In the genomic region with DNA sequence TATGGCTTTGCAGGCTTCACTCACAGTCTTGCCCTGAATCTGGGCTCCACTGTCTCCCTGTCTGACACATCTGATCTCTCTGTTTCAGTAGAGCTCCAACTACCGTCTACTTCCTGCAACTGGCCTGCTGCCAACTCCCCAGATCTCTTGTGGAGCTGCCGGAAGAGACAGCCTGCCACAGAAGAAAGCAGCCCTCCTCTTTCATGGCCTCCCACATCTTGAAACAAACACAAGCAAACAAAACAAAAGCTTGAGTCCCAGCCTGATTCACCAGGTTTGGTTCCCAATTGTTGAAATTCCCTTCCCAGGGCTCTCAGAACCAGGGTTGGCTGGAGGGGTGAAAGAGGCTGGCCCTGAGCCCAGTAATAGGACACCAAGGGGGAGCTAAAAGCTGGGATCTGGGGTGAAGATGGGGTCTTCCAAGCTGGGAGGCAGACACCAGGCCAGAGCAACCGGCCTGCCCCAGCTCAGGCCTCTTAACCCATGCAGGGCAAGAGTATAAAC, we compare ENCODE assay signal across 8 cellular contexts. TPM values are rescaled to one million over a fixed set of nuclear protein-coding genes. Genes with fewer than 3 reads are reported as not detected.
DNase-seq lines count a peak whose midpoint lies in the region; ATAC-seq, FAIRE-seq and TF ChIP-seq lines count a peak whose summit lies in the region.

No MANE protein-coding gene starts in this region.

- H4K8ac ChIP-seq in IMR-90 (ENCODE audit: low read depth in 2 of 2, low read length in 2 of 2): peak overlapping the region; percentile 16 to 93; a peak in 3 of 4 replicates

- H3K23ac ChIP-seq in IMR-90 (ENCODE audit: low read depth, low read length): 0 out of 2 replicates have a peak overlapping the region, but pooled peaks have one; percentile 26

- H4K20me1 ChIP-seq in IMR-90 (ENCODE audit: insufficient read depth, low read length): no peaks in the 10 kb centered on the region

- no peak for TF ChIP-seq POLR2A in IMR-90 (IDR thresholded peaks at IDR 0.05; ENCODE audit: low read depth, low read length)

- peak overlapping the region; percentile 17; the same call in 2 of the 3 replicates for H2BK15ac ChIP-seq in IMR-90 (ENCODE audit: low read depth, low read length)

- ATAC-seq in IMR-90 (ENCODE audit: low read depth) (peak; percentile 85), GM19463 (IDR thresholded peaks at IDR 0.05; ENCODE audit: unreplicated experiment) (no peak)
- peak; percentile 97 for ATAC-seq in stimulated activated naive CD8-positive, alpha-beta T cell treated with anti-CD3 and anti-CD28 coated beads, Interleukin-15, amount 100 ng/mL, for 72 hours

- H3K4me1 ChIP-seq in IMR-90 (ENCODE audit: control insufficient read depth, insufficient read depth, low read length): peaks cover 15% of the 10 kb centered on the region
- peaks cover 8% of the 10 kb centered on the region in 2 experiments for H3K4me1 ChIP-seq in neutrophil (ENCODE audit: control insufficient read depth in 1 of 2, insufficient read depth in 1 of 2, low read depth in 1 of 2, low read length in 1 of 2)

- no peaks in the 10 kb centered on the region for H3K79me1 ChIP-seq in IMR-90 (ENCODE audit: low read depth in 1 of 2, low read length in 2 of 2)

- peak overlapping the region; percentile 81 for H2BK120ac ChIP-seq in IMR-90 (ENCODE audit: low read depth, low read length)

- no CpG with 5 or more reads among the region's 3 CpGs for WGBS in IMR-90 (ENCODE audit: extremely low coverage in 2 of 2, insufficient read length in 1 of 2), 2 experiments

- H4K91ac ChIP-seq in IMR-90 (ENCODE audit: insufficient read depth, low read depth, low read length): peak overlapping the region; percentile 76

- POLR2A ChIA-PET in IMR-90 (lab: Charles Lee; ENCODE audit: unreplicated experiment): no interaction called here

- H3K36me3 ChIP-seq in IMR-90 (ENCODE audit: control insufficient read depth, insufficient read depth, low read length) (no peaks in the 10 kb centered on the region), neutrophil (no peaks in the 10 kb centered on the region)

- in situ Hi-C loops in IMR-90 (cut with MboI; ENCODE audit: low sequenced_read_pairs): no loop called here

- peaks cover 35% of the 10 kb centered on the region for H3K4me1 Mint-ChIP-seq in activated T-helper 1 cell treated with anti-CD3 and anti-CD28 coated beads, Interleukin-12 subunit alpha, Interleukin-12 subunit beta, Interleukin-2, Interleukin-4 antibody, amounts not matched to agents 30 ng/mL and 10 ng/mL and 1 ng/mL, durations not matched to agents 14 hours and 24 hours and 36 hours (ENCODE audit: low read depth)
- H3K4me1 Mint-ChIP-seq in stimulated activated naive CD8-positive, alpha-beta T cell treated with anti-CD3 and anti-CD28 coated beads, Interleukin-15, amount 100 ng/mL, for 72 hours: peaks cover 46% of the 10 kb centered on the region

- H3K4me3 ChIP-seq in IMR-90 (ENCODE audit: insufficient read depth, low read depth, low read length): no peak overlapping the region
- H3K4me3 ChIP-seq in neutrophil (ENCODE audit: low read depth in 1 of 2, low read length in 1 of 2): no peak overlapping the region

- H3K4ac ChIP-seq in IMR-90 (ENCODE audit: low read depth, low read length): peak overlapping the region; percentile 80

- H3K27me3 Mint-ChIP-seq in activated T-helper 1 cell treated with anti-CD3 and anti-CD28 coated beads, Interleukin-12 subunit alpha, Interleukin-12 subunit beta, Interleukin-2, Interleukin-4 antibody, amounts not matched to agents 30 ng/mL and 10 ng/mL and 1 ng/mL, durations not matched to agents 14 hours and 24 hours and 36 hours (ENCODE audit: insufficient read depth): peaks cover 6% of the 10 kb centered on the region
- H3K27me3 Mint-ChIP-seq in stimulated activated naive CD8-positive, alpha-beta T cell treated with anti-CD3 and anti-CD28 coated beads, Interleukin-15, amount 100 ng/mL, for 72 hours: no peaks in the 10 kb centered on the region

- BruUV-seq in IMR-90 (replicated peaks; lab: Mats Ljungman, UMichigan): no TSS peak

- H3K18ac ChIP-seq in IMR-90 (ENCODE audit: low read depth, low read length): peak overlapping the region; percentile 56

- H3K27ac Mint-ChIP-seq in activated T-helper 1 cell treated with anti-CD3 and anti-CD28 coated beads, Interleukin-12 subunit alpha, Interleukin-12 subunit beta, Interleukin-2, Interleukin-4 antibody, amounts not matched to agents 30 ng/mL and 10 ng/mL and 1 ng/mL, durations not matched to agents 14 hours and 24 hours and 36 hours: peak overlapping the region; percentile 32
- H3K27ac Mint-ChIP-seq in stimulated activated naive CD8-positive, alpha-beta T cell treated with anti-CD3 and anti-CD28 coated beads, Interleukin-15, amount 100 ng/mL, for 72 hours: peak overlapping the region; percentile 90 to 92

- H2BK20ac ChIP-seq in IMR-90 (ENCODE audit: low read depth, low read length): peak overlapping the region; percentile 61

- H3K4me2 ChIP-seq in IMR-90 (ENCODE audit: low read depth, low read length): peak overlapping the region; percentile 20

- no peak for TF ChIP-seq RAD21 in IMR-90 (IDR thresholded peaks at IDR 0.05; ENCODE audit: low read length)

- CTCF ChIA-PET in IMR-90 (lab: Yijun Ruan, JAX): no interaction called here

- peak overlapping the region; percentile 61; the same call in 1 of the 2 replicates for H2AK5ac ChIP-seq in IMR-90 (ENCODE audit: low read depth, low read length)

- intact Hi-C loops in IMR-90 (cut with micrococcal nuclease): no loop called here
- intact Hi-C loops in activated T-helper 1 cell treated with anti-CD3 and anti-CD28 coated beads, Interleukin-12 subunit alpha, Interleukin-12 subunit beta, Interleukin-2, Interleukin-4 antibody, amounts not matched to agents 30 ng/mL and 10 ng/mL and 1 ng/mL, durations not matched to agents 14 hours and 24 hours and 36 hours (cut with micrococcal nuclease): no loop called here

- no peak overlapping the region for H3K4me3 Mint-ChIP-seq in activated T-helper 1 cell treated with anti-CD3 and anti-CD28 coated beads, Interleukin-12 subunit alpha, Interleukin-12 subunit beta, Interleukin-2, Interleukin-4 antibody, amounts not matched to agents 30 ng/mL and 10 ng/mL and 1 ng/mL, durations not matched to agents 14 hours and 24 hours and 36 hours
- peak overlapping the region; percentile 30 to 74 for H3K4me3 Mint-ChIP-seq in stimulated activated naive CD8-positive, alpha-beta T cell treated with anti-CD3 and anti-CD28 coated beads, Interleukin-15, amount 100 ng/mL, for 72 hours

- H3K27me3 ChIP-seq in IMR-90 (ENCODE audit: control insufficient read depth, insufficient read depth, low read length): peaks cover 3% of the 10 kb centered on the region; the same call in 1 of the 2 replicates
- no peaks in the 10 kb centered on the region for H3K27me3 ChIP-seq in neutrophil

- no peak overlapping the region for H2AK9ac ChIP-seq in IMR-90 (replicated peaks; ENCODE audit: low read depth, low read length, poor library complexity)

- peak overlapping the region; percentile 34 for H2BK5ac ChIP-seq in IMR-90 (ENCODE audit: low read depth, low read length, poor library complexity, severe bottlenecking)

- H3K56ac ChIP-seq in IMR-90 (ENCODE audit: extremely low read depth, insufficient read depth, low read length): peak overlapping the region; percentile 22; the same call in 1 of the 2 replicates

- no peaks in the 10 kb centered on the region for H3K9me3 ChIP-seq in IMR-90 (ENCODE audit: control insufficient read depth, insufficient read depth, low read length)
- H3K9me3 ChIP-seq in neutrophil: no peaks in the 10 kb centered on the region

- peak overlapping the region; percentile 80 for H4K5ac ChIP-seq in IMR-90 (ENCODE audit: low read depth, low read length)

- TF ChIP-seq CTCF in IMR-90 (conservative IDR thresholded peaks at IDR 0.05; ENCODE audit: low read depth, low read length) (peak; percentile 21; the same call in 1 of the 2 replicates), neutrophil (IDR thresholded peaks at IDR 0.05) (no peak)

- H3K27ac ChIP-seq in IMR-90 (ENCODE audit: insufficient read depth, low read length) (peak overlapping the region; percentile 20; the same call in 1 of the 2 replicates), neutrophil (peak overlapping the region; percentile 2)

- peak overlapping the region; percentile 86 for H2AFZ ChIP-seq in IMR-90 (replicated peaks; ENCODE audit: low read length, poor library complexity)

- FAIRE-seq in RCC 7860 (lab: Jason Lieb, UNC): no peak

- H3K9ac ChIP-seq in IMR-90 (ENCODE audit: low read depth, low read length): 0 out of 2 replicates have a peak overlapping the region, but pooled peaks have one; percentile 6

- dilution Hi-C loops in IMR-90 (cut with HindIII; ENCODE audit: low sequenced_read_pairs, unreplicated experiment): no loop called here

- peak; percentile 81 for DNase-seq in AG08395 (ENCODE audit: low spot score)
- DNase-seq in IMR-90: peak; percentile 84
- DNase-seq in RCC 7860 (ENCODE audit: low spot score): peak; percentile 57
- peak; percentile 68 for DNase-seq in activated T-helper 1 cell treated with anti-CD3 and anti-CD28 coated beads, Interleukin-12 subunit alpha, Interleukin-12 subunit beta, Interleukin-2, Interleukin-4 antibody, amounts not matched to agents 30 ng/mL and 10 ng/mL and 1 ng/mL, durations not matched to agents 14 hours and 24 hours and 36 hours (ENCODE audit: low spot score)
- peak; percentile 74 for DNase-seq in fibroblast of peridontal ligament (ENCODE audit: extremely low read depth)
- peak; percentile 69 to 77 for DNase-seq in stimulated activated naive CD8-positive, alpha-beta T cell treated with anti-CD3 and anti-CD28 coated beads, Interleukin-15, amount 100 ng/mL, for 72 hours

- H3K36me3 Mint-ChIP-seq in activated T-helper 1 cell treated with anti-CD3 and anti-CD28 coated beads, Interleukin-12 subunit alpha, Interleukin-12 subunit beta, Interleukin-2, Interleukin-4 antibody, amounts not matched to agents 30 ng/mL and 10 ng/mL and 1 ng/mL, durations not matched to agents 14 hours and 24 hours and 36 hours (ENCODE audit: low read depth): no peaks in the 10 kb centered on the region

- peaks cover 4% of the 10 kb centered on the region for H3K9me1 ChIP-seq in IMR-90 (ENCODE audit: insufficient read depth, low read length)

- peak overlapping the region; percentile 71 for H3K14ac ChIP-seq in IMR-90 (replicated peaks; ENCODE audit: low read depth, low read length)

- H3K9me3 Mint-ChIP-seq in activated T-helper 1 cell treated with anti-CD3 and anti-CD28 coated beads, Interleukin-12 subunit alpha, Interleukin-12 subunit beta, Interleukin-2, Interleukin-4 antibody, amounts not matched to agents 30 ng/mL and 10 ng/mL and 1 ng/mL, durations not matched to agents 14 hours and 24 hours and 36 hours: no peaks in the 10 kb centered on the region
- H3K9me3 Mint-ChIP-seq in stimulated activated naive CD8-positive, alpha-beta T cell treated with anti-CD3 and anti-CD28 coated beads, Interleukin-15, amount 100 ng/mL, for 72 hours: no peaks in the 10 kb centered on the region

TF ChIP-seq in IMR-90, 13 proteins besides CTCF, POLR2A, EP300 and RAD21 (continues in another document):
- TF ChIP-seq MAFK (IDR thresholded peaks at IDR 0.05; ENCODE audit: low read depth, low read length): no peak

RNA-seq across cellular contexts. Expression of gene CA12, which starts 55.3 kb away (rescaled TPM):
- total RNA-seq in IMR-90 (2012; rRNA removed): 33.7 and 36.4 TPM in 2 replicates
- polyA plus RNA-seq in IMR-90 (2012; rRNA removed): 52.6 and 55.2 TPM in 2 replicates
- 26.4 and 51.5 TPM in 2 replicates for polyA plus RNA-seq in IMR-90 (2012; cell fraction: cytosol; rRNA removed)
- polyA plus RNA-seq in IMR-90 (2012; cell fraction: nucleus; rRNA removed; ENCODE audit: low replicate concordance): 19.3 and 34.7 TPM in 2 replicates
- total RNA-seq in activated T-helper 1 cell treated with anti-CD3 and anti-CD28 coated beads, Interleukin-12 subunit alpha, Interleukin-12 subunit beta, Interleukin-2, Interleukin-4 antibody, amounts not matched to agents 30 ng/mL and 10 ng/mL and 1 ng/mL, durations not matched to agents 14 hours and 24 hours and 36 hours: 0.29 and 0.36 TPM in 2 replicates

Comparison
In these comparisons a context has a peak if more than half of its experiments do, and no peak if none do; other contexts are left out.
1. RNA of gene CA12, which starts 55.3 kb away (total RNA-seq): 33.7 to 36.4 TPM in IMR-90; 0.29 to 0.36 TPM in activated T-helper 1 cell treated with anti-CD3 and anti-CD28 coated beads, Interleukin-12 subunit alpha, Interleukin-12 subunit beta, Interleukin-2, Interleukin-4 antibody, amounts not matched to agents 30 ng/mL and 10 ng/mL and 1 ng/mL, durations not matched to agents 14 hours and 24 hours and 36 hours; every median in the first group is over 10 times any median in the second.
2. Peak in every context shown above with its lines, with median percentiles within 50 percentile points of each other: DNase-seq.